ENCODE assay signal across 8 cellular contexts in the genomic region with DNA sequence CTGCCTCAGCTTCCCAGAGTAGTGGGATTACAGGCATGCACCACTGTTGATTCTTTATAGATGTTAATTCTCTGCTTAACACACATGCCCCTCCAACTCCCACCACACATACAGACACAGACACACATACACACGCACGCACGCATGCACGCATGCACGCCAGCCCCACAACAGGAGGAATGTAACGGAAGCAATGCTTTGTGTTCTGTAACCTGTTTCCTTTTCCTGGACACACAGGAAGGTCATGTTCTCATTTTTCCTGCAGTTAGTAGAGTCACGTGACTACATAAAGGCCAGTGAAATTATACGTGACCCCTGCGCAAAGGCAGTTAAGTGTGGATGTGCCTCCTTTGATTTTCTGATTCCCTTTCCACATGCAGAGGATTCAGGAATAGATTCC. TPM values are rescaled to one million over a fixed set of nuclear protein-coding genes. Genes with fewer than 3 reads are reported as not detected.
DNase-seq lines count a peak whose midpoint lies in the region; ATAC-seq, FAIRE-seq and TF ChIP-seq lines count a peak whose summit lies in the region.
"Not testable (repeated sequence)": the region's sequence is repeated elsewhere in the genome, so short reads cannot be mapped to it uniquely, and the experiment has no call there.
"Had no signal": no experiment of that assay in that cellular context is flagged by ENCODE, and none has a peak within 500 bp of the region (broad histone marks: within the 10 kb centered on the region; RNA-seq: fewer than 3 reads in every experiment).

No MANE protein-coding gene starts in this region.

- CTCF ChIA-PET in OCI-LY7 (lab: Charles Lee; ENCODE audit: unreplicated experiment); GM12878 (lab: Yijun Ruan, JAX): not testable (repeated sequence)

- not testable (repeated sequence) for ATAC-seq in GM12878
- ATAC-seq in heart right ventricle (peak in 5 of 8 donors; percentile 11 to 52 (median 36)), right lobe of liver (peak; percentile 20 to 67 (median 52))

- H3K9ac ChIP-seq in GM12878 (ENCODE audit: control insufficient read depth, insufficient read depth, low read length), result not testable (repeated sequence)

- not testable (repeated sequence) for H3K4me3 ChIP-seq in OCI-LY7 (ENCODE audit: low read depth, low read length, poor library complexity, severe bottlenecking); GM12878; heart right ventricle; right lobe of liver

- TF ChIP-seq RAD21 in GM12878 (IDR thresholded peaks at IDR 0.05; ENCODE audit: insufficient read depth, low read depth, low read length), result not testable (repeated sequence)

- RAD21 ChIA-PET in GM12878 (lab: Charles Lee; ENCODE audit: unreplicated experiment), result not testable (repeated sequence)

- not testable (repeated sequence) for H3K27me3 ChIP-seq in GM12878 (replicated peaks in 1 of 2; ENCODE audit: control insufficient read depth in 2 of 2, insufficient read depth in 2 of 2, low read length in 1 of 2); heart right ventricle; right lobe of liver

- in situ Hi-C loops in GM12878 (cut with MboI), result not testable (repeated sequence)

- peak overlapping the region; percentile 83 for H3K27ac Mint-ChIP-seq in endothelial cell (ENCODE audit: unreplicated experiment)
- peak overlapping the region; percentile 16 for H3K27ac Mint-ChIP-seq in neural crest cell (ENCODE audit: unreplicated experiment)

- not testable (repeated sequence) for TF ChIP-seq CTCF in OCI-LY7 (conservative IDR thresholded peaks at IDR 0.05; ENCODE audit: low read length); GM12878 (IDR thresholded peaks at IDR 0.05 in 2 of 3, conservative IDR thresholded peaks at IDR 0.05 in 1 of 3; ENCODE audit: control insufficient read depth in 2 of 3, extremely low read depth in 1 of 3, insufficient read depth in 1 of 3, low read depth in 3 of 3, low read length in 3 of 3); endothelial cell (IDR thresholded peaks at IDR 0.05; ENCODE audit: unreplicated experiment); heart right ventricle (IDR thresholded peaks at IDR 0.05); right lobe of liver (IDR thresholded peaks at IDR 0.05); neural crest cell (conservative IDR thresholded peaks at IDR 0.05)

- not testable (repeated sequence) for DNase-seq in OCI-LY7 (ENCODE audit: low spot score); GM12878 (ENCODE audit: low read depth, low spot score); endothelial cell (ENCODE audit: low spot score); heart right ventricle; right lobe of liver; neural crest cell (ENCODE audit: low read depth, low spot score)

- H4K20me1 ChIP-seq in OCI-LY7 (ENCODE audit: insufficient read depth, low read length); GM12878 (ENCODE audit: control insufficient read depth, insufficient read depth): not testable (repeated sequence)

- intact Hi-C loops in OCI-LY7 (cut with micrococcal nuclease; ENCODE audit: unreplicated experiment); GM12878 (cut with micrococcal nuclease; ENCODE audit: unreplicated experiment); heart right ventricle (cut with DNase I); right lobe of liver (cut with DNase I): not testable (repeated sequence)

- SMC1A ChIA-PET in GM12878 (lab: Charles Lee; ENCODE audit: uncharacterized antibody, unreplicated experiment), result not testable (repeated sequence)

- not testable (repeated sequence) for H3K4me1 Mint-ChIP-seq in endothelial cell (ENCODE audit: unreplicated experiment); neural crest cell

- WGBS in GM12878 (ENCODE audit: insufficient coverage, insufficient replicate concordance, low lambda C conversion rate, missing lambda C conversion rate), result 84% methylated on average over 9 of the region's 9 CpGs
- 65 to 66% methylated on average over 9 of the region's 9 CpGs for WGBS in heart right ventricle, 2 donors
- WGBS in right lobe of liver (ENCODE audit: insufficient coverage, low coverage, low lambda C conversion rate, missing lambda C conversion rate), result 56% methylated on average over 7 of the region's 9 CpGs

- H3K27me3 Mint-ChIP-seq in endothelial cell (ENCODE audit: unreplicated experiment); neural crest cell (ENCODE audit: low read depth): not testable (repeated sequence)

- TF ChIP-seq POLR2A in GM12878 (IDR thresholded peaks at IDR 0.05; ENCODE audit: low read depth, low read length); right lobe of liver (IDR thresholded peaks at IDR 0.05): not testable (repeated sequence)

- H3K9me2 ChIP-seq in OCI-LY7 (ENCODE audit: insufficient read depth, low read length), result not testable (repeated sequence)

- FAIRE-seq in GM12878 (lab: Jason Lieb, UNC), result not testable (repeated sequence)

- not testable (repeated sequence) for H3K36me3 ChIP-seq in OCI-LY7 (ENCODE audit: insufficient read depth, low read length); GM12878 (ENCODE audit: control insufficient read depth in 2 of 2, insufficient read depth in 2 of 2, low read length in 1 of 2); heart right ventricle; right lobe of liver

- not testable (repeated sequence) for TF ChIP-seq EP300 in GM12878 (IDR thresholded peaks at IDR 0.05; ENCODE audit: borderline replicate concordance in 1 of 2, control insufficient read depth in 1 of 2, low read depth in 2 of 2, low read length in 2 of 2)

- H3K4me1 ChIP-seq in OCI-LY7 (ENCODE audit: insufficient read depth, low read length, poor library complexity, severe bottlenecking); GM12878 (ENCODE audit: control insufficient read depth, insufficient read depth, low read length); right lobe of liver: not testable (repeated sequence)
- peaks cover 6 to 38% (median 13%) of the 10 kb centered on the region in 9 donors for H3K4me1 ChIP-seq in heart right ventricle

- not testable (repeated sequence) for H3K36me3 Mint-ChIP-seq in endothelial cell (ENCODE audit: low read depth, unreplicated experiment); neural crest cell (ENCODE audit: low read depth)

- H3K4me3 Mint-ChIP-seq in endothelial cell (ENCODE audit: unreplicated experiment); neural crest cell: not testable (repeated sequence)

- not testable (repeated sequence) for H3K9me3 Mint-ChIP-seq in endothelial cell (ENCODE audit: unreplicated experiment); neural crest cell

- not testable (repeated sequence) for H2AFZ ChIP-seq in OCI-LY7 (ENCODE audit: low read length); GM12878 (ENCODE audit: control insufficient read depth, low read depth, low read length)

- POLR2A ChIA-PET in OCI-LY7 (lab: Charles Lee), result interaction anchor here (0.6 kb wide), 1 partner anchor 46 kb away, joined by 4 read pairs; no protein-coding TSS in a partner anchor
- POLR2A ChIA-PET in GM12878 (lab: Charles Lee), result interaction anchor here (1.1 kb wide), 1 partner anchor 10 kb away, joined by 6 read pairs; no protein-coding TSS in a partner anchor

- H3K27ac ChIP-seq in OCI-LY7 (ENCODE audit: low read depth, low read length, poor library complexity, severe bottlenecking); GM12878 (ENCODE audit: control insufficient read depth, insufficient read depth); right lobe of liver: not testable (repeated sequence)
- H3K27ac ChIP-seq in heart right ventricle, result peak overlapping the region in 7 of 10 donors; percentile 31 to 73 (median 52)

- not testable (repeated sequence) for H3K79me2 ChIP-seq in OCI-LY7 (ENCODE audit: insufficient read depth, low read depth, low read length); GM12878 (ENCODE audit: control insufficient read depth, insufficient read depth, low read length)

- TSS peak; percentile 25 for BruUV-seq in OCI-LY7 (replicated peaks; lab: Mats Ljungman, UMichigan)
- BruUV-seq in GM12878 (replicated peaks; lab: Mats Ljungman, UMichigan), result not testable (repeated sequence)

- H3K9me3 ChIP-seq in OCI-LY7 (ENCODE audit: low read length); GM12878 (replicated peaks; ENCODE audit: control insufficient read depth, insufficient read depth, low read length); heart right ventricle; right lobe of liver: not testable (repeated sequence)

- not testable (repeated sequence) for H3K4me2 ChIP-seq in OCI-LY7 (ENCODE audit: low read length); GM12878 (ENCODE audit: control insufficient read depth, insufficient read depth)

RNA-seq across cellular contexts. Expression of a gene that starts 8.0 kb away (rescaled TPM):
- total RNA-seq in OCI-LY7 (2014; rRNA removed; shearing (Covaris generic)), result 13.5 and 16.9 TPM in 2 replicates
- total RNA-seq in OCI-LY7 (2022) (35.4 and 50.8 TPM in 2 replicates), GM12878 (2014; rRNA removed) (7.7 and 10.2 TPM in 2 replicates), GM12878 (2014; rRNA removed; fragmentation: Illumina TruSeq; extraction: Trizol) (2.1 and 3.7 TPM in 2 replicates), GM12878 (2021) (19.8 and 21.9 TPM in 2 replicates), endothelial cell (ENCODE audit: unreplicated experiment) (736 TPM), heart right ventricle (100 to 1,000 TPM; 146 to 290 (median 204) TPM), right lobe of liver (10 to 100 TPM; 16.9 to 54.1 (median 24.3) TPM), neural crest cell (53.8 and 55.0 TPM in 2 replicates)
- 15.6 and 17.7 TPM in 2 replicates for total RNA-seq in GM12878 (2013; cell fraction: nucleolus; rRNA removed)
- polyA plus RNA-seq in GM12878 (2011; ENCODE audit: low read depth), result 4.3 TPM
- polyA plus RNA-seq in GM12878 (2011; rRNA removed) (3.2 and 4.7 TPM in 2 replicates), GM12878 (2014; fragmentation: Illumina TruSeq; extraction: Trizol) (1.7 and 3.0 TPM in 2 replicates), GM12878 (2014; fragmentation: Nextera tagmentation; extraction: Ambion mirVana) (1 to 10 TPM in 1 of 2 experiments, under 1 TPM in 1; 0.92 to 2.6 TPM), GM12878 (2014; rRNA removed) (4.9 and 8.2 TPM in 2 replicates), GM12878 (2016; fragmentation: Nextera tagmentation; extraction: Ambion mirVana) (10 to 100 TPM; 16.4 to 20.9 TPM), heart right ventricle (100 to 1,000 TPM in 1 of 2 donors, 10 to 100 TPM in 1; 64.2 to 398 TPM)
- polyA plus RNA-seq in GM12878 (2011; cell fraction: cytosol; rRNA removed), result 7.2 TPM in 2 replicates
- 35.7 and 50.1 TPM in 2 replicates for polyA plus RNA-seq in GM12878 (2011; cell fraction: nucleus; rRNA removed)
- 8.1 and 9.6 TPM in 2 replicates for polyA plus RNA-seq in GM12878 (2012)
- 4.6 and 7.0 TPM in 2 replicates for polyA minus RNA-seq in GM12878 (2011; rRNA and poly(A)+ RNA removed)
- 3.4 and 6.3 TPM in 2 replicates for polyA minus RNA-seq in GM12878 (2011; cell fraction: cytosol; rRNA and poly(A)+ RNA removed)
- 20.2 and 25.1 TPM in 2 replicates for polyA minus RNA-seq in GM12878 (2011; cell fraction: nucleus; rRNA and poly(A)+ RNA removed)

RNA-seq across cellular contexts. Expression of a gene that starts 34.2 kb away (rescaled TPM):
- 1.4 TPM in 1 of 2 replicates, not detected in the other for total RNA-seq in OCI-LY7 (2014; rRNA removed; shearing (Covaris generic))
- total RNA-seq in OCI-LY7 (2022) (0.55 and 1.8 TPM in 2 replicates), GM12878 (2014; rRNA removed) (2.3 and 3.3 TPM in 2 replicates), GM12878 (2014; rRNA removed; fragmentation: Illumina TruSeq; extraction: Trizol) (1.3 and 1.7 TPM in 2 replicates), GM12878 (2021) (2.2 and 2.8 TPM in 2 replicates), endothelial cell (ENCODE audit: unreplicated experiment) (35.4 TPM), heart right ventricle (10 to 100 TPM; 21.5 to 73.9 (median 45.3) TPM), right lobe of liver (10 to 100 TPM in 3 of 6 experiments, 1 to 10 TPM in 3; 4.7 to 52.0 (median 9.4) TPM), neural crest cell (9.1 and 10.1 TPM in 2 replicates)
- total RNA-seq in GM12878 (2013; cell fraction: nucleolus; rRNA removed), result 1.2 TPM in 2 replicates
- polyA plus RNA-seq in GM12878 (2011; ENCODE audit: low read depth), result 3.1 TPM
- polyA plus RNA-seq in GM12878 (2011; rRNA removed) (0.78 and 1.2 TPM in 2 replicates), GM12878 (2014; fragmentation: Illumina TruSeq; extraction: Trizol) (0.24 and 0.93 TPM in 2 replicates), GM12878 (2014; fragmentation: Nextera tagmentation; extraction: Ambion mirVana) (1 to 10 TPM in 1 of 2 experiments, under 1 TPM in 1; 0.80 to 1.3 TPM), GM12878 (2014; rRNA removed) (5.6 and 8.3 TPM in 2 replicates), GM12878 (2016; fragmentation: Nextera tagmentation; extraction: Ambion mirVana) (1 to 10 TPM; 3.8 to 5.2 TPM), heart right ventricle (100 to 1,000 TPM; 122 to 134 TPM)
- polyA plus RNA-seq in GM12878 (2011; cell fraction: cytosol; rRNA removed), result 4.0 and 4.2 TPM in 2 replicates
- polyA plus RNA-seq in GM12878 (2011; cell fraction: nucleus; rRNA removed), result 2.2 and 3.1 TPM in 2 replicates
- polyA plus RNA-seq in GM12878 (2012), result 7.1 and 7.2 TPM in 2 replicates
- polyA minus RNA-seq in GM12878 (2011; rRNA and poly(A)+ RNA removed), result 0.88 TPM in 1 of 2 replicates, not detected in the other
- polyA minus RNA-seq in GM12878 (2011; cell fraction: cytosol; rRNA and poly(A)+ RNA removed), result 1.3 TPM in 1 of 2 replicates, not detected in the other
- polyA minus RNA-seq in GM12878 (2011; cell fraction: nucleus; rRNA and poly(A)+ RNA removed), result 1.3 and 2.3 TPM in 2 replicates
- total RNA-seq: Calu3 had no signal

RNA-seq across cellular contexts. Expression of a gene that starts 49.6 kb away (rescaled TPM):
- not detected in 2 replicates for total RNA-seq in OCI-LY7 (2014; rRNA removed; shearing (Covaris generic))
- total RNA-seq in OCI-LY7 (2022) (7.0 and 7.5 TPM in 2 replicates), GM12878 (2014; rRNA removed) (1.7 TPM in 2 replicates), GM12878 (2014; rRNA removed; fragmentation: Illumina TruSeq; extraction: Trizol) (1.2 and 1.3 TPM in 2 replicates), GM12878 (2021) (1.9 and 2.6 TPM in 2 replicates), endothelial cell (ENCODE audit: unreplicated experiment) (2.8 TPM), heart right ventricle (10 to 100 TPM; 15.2 to 31.7 (median 19.3) TPM), right lobe of liver (under 1 TPM in 4 of 6 experiments, not detected in 2; 0.12 to 0.49 (median 0.26) TPM), neural crest cell (4.5 and 4.7 TPM in 2 replicates)
- total RNA-seq in GM12878 (2013; cell fraction: nucleolus; rRNA removed), result not detected in 2 replicates
- not detected for polyA plus RNA-seq in GM12878 (2011; ENCODE audit: low read depth)
- polyA plus RNA-seq in GM12878 (2011; rRNA removed) (0.07 and 0.26 TPM in 2 replicates), GM12878 (2014; fragmentation: Illumina TruSeq; extraction: Trizol) (0.44 and 1.7 TPM in 2 replicates), GM12878 (2014; fragmentation: Nextera tagmentation; extraction: Ambion mirVana) (under 1 TPM in 1 of 2 experiments, not detected in 1; 0.18 TPM), GM12878 (2014; rRNA removed) (2.2 and 2.8 TPM in 2 replicates), GM12878 (2016; fragmentation: Nextera tagmentation; extraction: Ambion mirVana) (1 to 10 TPM; 1.1 to 1.5 TPM), heart right ventricle (10 to 100 TPM in 1 of 2 donors, 1 to 10 TPM in 1; 7.9 to 14.0 TPM)
- polyA plus RNA-seq in GM12878 (2011; cell fraction: cytosol; rRNA removed), result 0.28 and 0.43 TPM in 2 replicates
- polyA plus RNA-seq in GM12878 (2011; cell fraction: nucleus; rRNA removed), result 0.23 and 0.42 TPM in 2 replicates
- polyA plus RNA-seq in GM12878 (2012), result 0.30 and 0.55 TPM in 2 replicates
- polyA minus RNA-seq in GM12878 (2011; rRNA and poly(A)+ RNA removed), result 0.15 and 0.26 TPM in 2 replicates
- polyA minus RNA-seq in GM12878 (2011; cell fraction: cytosol; rRNA and poly(A)+ RNA removed), result not detected in 2 replicates
- polyA minus RNA-seq in GM12878 (2011; cell fraction: nucleus; rRNA and poly(A)+ RNA removed), result not detected in 2 replicates
- polyA plus RNA-seq: CD4-positive, alpha-beta memory T cell had no signal
